Comparison of ENCODE assay signal across 2 cellular contexts in the genomic region with DNA sequence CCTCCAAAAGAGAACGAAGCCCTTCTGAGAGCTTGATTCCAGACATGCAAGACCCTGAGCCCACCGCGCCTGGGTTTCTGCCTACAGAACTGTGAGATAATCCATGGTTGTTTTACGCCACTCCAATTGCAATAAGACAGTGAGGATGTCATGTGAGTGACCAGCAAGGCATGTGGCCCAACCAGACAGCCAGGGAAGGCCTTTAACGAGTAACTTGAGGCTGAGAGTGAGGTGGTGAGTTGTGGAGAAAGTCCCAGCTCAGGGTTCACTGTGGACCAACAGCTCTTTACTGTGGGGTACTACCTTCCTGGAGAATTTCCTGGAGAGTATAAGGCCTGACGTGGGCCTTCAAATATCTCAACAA.
TF ChIP-seq lines count a peak whose summit lies in the region.

No MANE protein-coding gene starts in this region.

TF ChIP-seq in K562, 482 proteins besides CTCF, POLR2A, EP300 and RAD21 (continued from another document and continues in another):
- TF ChIP-seq, protein P1, sequence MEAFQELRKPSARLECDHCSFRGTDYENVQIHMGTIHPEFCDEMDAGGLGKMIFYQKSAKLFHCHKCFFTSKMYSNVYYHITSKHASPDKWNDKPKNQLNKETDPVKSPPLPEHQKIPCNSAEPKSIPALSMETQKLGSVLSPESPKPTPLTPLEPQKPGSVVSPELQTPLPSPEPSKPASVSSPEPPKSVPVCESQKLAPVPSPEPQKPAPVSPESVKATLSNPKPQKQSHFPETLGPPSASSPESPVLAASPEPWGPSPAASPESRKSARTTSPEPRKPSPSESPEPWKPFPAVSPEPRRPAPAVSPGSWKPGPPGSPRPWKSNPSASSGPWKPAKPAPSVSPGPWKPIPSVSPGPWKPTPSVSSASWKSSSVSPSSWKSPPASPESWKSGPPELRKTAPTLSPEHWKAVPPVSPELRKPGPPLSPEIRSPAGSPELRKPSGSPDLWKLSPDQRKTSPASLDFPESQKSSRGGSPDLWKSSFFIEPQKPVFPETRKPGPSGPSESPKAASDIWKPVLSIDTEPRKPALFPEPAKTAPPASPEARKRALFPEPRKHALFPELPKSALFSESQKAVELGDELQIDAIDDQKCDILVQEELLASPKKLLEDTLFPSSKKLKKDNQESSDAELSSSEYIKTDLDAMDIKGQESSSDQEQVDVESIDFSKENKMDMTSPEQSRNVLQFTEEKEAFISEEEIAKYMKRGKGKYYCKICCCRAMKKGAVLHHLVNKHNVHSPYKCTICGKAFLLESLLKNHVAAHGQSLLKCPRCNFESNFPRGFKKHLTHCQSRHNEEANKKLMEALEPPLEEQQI (IDR thresholded peaks at IDR 0.05): no peak
- TF ChIP-seq, protein P2, sequence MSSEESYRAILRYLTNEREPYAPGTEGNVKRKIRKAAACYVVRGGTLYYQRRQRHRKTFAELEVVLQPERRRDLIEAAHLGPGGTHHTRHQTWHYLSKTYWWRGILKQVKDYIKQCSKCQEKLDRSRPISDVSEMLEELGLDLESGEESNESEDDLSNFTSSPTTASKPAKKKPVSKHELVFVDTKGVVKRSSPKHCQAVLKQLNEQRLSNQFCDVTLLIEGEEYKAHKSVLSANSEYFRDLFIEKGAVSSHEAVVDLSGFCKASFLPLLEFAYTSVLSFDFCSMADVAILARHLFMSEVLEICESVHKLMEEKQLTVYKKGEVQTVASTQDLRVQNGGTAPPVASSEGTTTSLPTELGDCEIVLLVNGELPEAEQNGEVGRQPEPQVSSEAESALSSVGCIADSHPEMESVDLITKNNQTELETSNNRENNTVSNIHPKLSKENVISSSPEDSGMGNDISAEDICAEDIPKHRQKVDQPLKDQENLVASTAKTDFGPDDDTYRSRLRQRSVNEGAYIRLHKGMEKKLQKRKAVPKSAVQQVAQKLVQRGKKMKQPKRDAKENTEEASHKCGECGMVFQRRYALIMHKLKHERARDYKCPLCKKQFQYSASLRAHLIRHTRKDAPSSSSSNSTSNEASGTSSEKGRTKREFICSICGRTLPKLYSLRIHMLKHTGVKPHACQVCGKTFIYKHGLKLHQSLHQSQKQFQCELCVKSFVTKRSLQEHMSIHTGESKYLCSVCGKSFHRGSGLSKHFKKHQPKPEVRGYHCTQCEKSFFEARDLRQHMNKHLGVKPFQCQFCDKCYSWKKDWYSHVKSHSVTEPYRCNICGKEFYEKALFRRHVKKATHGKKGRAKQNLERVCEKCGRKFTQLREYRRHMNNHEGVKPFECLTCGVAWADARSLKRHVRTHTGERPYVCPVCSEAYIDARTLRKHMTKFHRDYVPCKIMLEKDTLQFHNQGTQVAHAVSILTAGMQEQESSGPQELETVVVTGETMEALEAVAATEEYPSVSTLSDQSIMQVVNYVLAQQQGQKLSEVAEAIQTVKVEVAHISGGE (CRISPR knock-in tag; IDR thresholded peaks at IDR 0.05): no peak
- TF ChIP-seq, protein P3, sequence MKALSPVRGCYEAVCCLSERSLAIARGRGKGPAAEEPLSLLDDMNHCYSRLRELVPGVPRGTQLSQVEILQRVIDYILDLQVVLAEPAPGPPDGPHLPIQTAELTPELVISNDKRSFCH (CRISPR knock-in tag; IDR thresholded peaks at IDR 0.05): no peak
- TF ChIP-seq, protein P3 (tag; IDR thresholded peaks at IDR 0.05): no peak
- TF ChIP-seq GABPA (tag; conservative IDR thresholded peaks at IDR 0.05; ENCODE audit: low read depth) (0 out of 2 replicates have a peak, but pooled peaks have one; percentile 8), ZNF584 (CRISPR knock-in tag; IDR thresholded peaks at IDR 0.05; ENCODE audit: low read depth) (0 out of 2 replicates have a peak, but pooled peaks have one; percentile 41), RBM17 (IDR thresholded peaks at IDR 0.05; ENCODE audit: borderline replicate concordance, low read depth, low read length) (no peak), CC2D1A (IDR thresholded peaks at IDR 0.05) (no peak), ZNF589 (CRISPR knock-in tag; IDR thresholded peaks at IDR 0.05; ENCODE audit: low read depth) (peak; percentile 29; the same call in 1 of the 2 replicates), GTF2E2 (tag; IDR thresholded peaks at IDR 0.05) (no peak), RBBP5 (IDR thresholded peaks at IDR 0.05; ENCODE audit: borderline replicate concordance, insufficient read depth, low read length, poor library complexity, severe bottlenecking) (no peak), L3MBTL2 (IDR thresholded peaks at IDR 0.05) (peak; percentile 52), ZFX (CRISPR knock-in tag; IDR thresholded peaks at IDR 0.05) (0 out of 2 replicates have a peak, but pooled peaks have one; percentile 1), SUPT5H (IDR thresholded peaks at IDR 0.05) (no peak)
- TF ChIP-seq, protein P4, sequence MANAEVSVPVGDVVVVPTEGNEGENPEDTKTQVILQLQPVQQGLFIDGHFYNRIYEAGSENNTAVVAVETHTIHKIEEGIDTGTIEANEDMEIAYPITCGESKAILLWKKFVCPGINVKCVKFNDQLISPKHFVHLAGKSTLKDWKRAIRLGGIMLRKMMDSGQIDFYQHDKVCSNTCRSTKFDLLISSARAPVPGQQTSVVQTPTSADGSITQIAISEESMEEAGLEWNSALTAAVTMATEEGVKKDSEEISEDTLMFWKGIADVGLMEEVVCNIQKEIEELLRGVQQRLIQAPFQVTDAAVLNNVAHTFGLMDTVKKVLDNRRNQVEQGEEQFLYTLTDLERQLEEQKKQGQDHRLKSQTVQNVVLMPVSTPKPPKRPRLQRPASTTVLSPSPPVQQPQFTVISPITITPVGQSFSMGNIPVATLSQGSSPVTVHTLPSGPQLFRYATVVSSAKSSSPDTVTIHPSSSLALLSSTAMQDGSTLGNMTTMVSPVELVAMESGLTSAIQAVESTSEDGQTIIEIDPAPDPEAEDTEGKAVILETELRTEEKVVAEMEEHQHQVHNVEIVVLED (CRISPR knock-in tag; IDR thresholded peaks at IDR 0.05): no peak

TF ChIP-seq in liver, 16 proteins besides CTCF, POLR2A, EP300 and RAD21 (continued from another document):
- TF ChIP-seq, protein P5, sequence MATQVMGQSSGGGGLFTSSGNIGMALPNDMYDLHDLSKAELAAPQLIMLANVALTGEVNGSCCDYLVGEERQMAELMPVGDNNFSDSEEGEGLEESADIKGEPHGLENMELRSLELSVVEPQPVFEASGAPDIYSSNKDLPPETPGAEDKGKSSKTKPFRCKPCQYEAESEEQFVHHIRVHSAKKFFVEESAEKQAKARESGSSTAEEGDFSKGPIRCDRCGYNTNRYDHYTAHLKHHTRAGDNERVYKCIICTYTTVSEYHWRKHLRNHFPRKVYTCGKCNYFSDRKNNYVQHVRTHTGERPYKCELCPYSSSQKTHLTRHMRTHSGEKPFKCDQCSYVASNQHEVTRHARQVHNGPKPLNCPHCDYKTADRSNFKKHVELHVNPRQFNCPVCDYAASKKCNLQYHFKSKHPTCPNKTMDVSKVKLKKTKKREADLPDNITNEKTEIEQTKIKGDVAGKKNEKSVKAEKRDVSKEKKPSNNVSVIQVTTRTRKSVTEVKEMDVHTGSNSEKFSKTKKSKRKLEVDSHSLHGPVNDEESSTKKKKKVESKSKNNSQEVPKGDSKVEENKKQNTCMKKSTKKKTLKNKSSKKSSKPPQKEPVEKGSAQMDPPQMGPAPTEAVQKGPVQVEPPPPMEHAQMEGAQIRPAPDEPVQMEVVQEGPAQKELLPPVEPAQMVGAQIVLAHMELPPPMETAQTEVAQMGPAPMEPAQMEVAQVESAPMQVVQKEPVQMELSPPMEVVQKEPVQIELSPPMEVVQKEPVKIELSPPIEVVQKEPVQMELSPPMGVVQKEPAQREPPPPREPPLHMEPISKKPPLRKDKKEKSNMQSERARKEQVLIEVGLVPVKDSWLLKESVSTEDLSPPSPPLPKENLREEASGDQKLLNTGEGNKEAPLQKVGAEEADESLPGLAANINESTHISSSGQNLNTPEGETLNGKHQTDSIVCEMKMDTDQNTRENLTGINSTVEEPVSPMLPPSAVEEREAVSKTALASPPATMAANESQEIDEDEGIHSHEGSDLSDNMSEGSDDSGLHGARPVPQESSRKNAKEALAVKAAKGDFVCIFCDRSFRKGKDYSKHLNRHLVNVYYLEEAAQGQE (IDR thresholded peaks at IDR 0.05): no peak
- TF ChIP-seq FOXA2 (IDR thresholded peaks at IDR 0.05): no peak
